10 cellular contexts compared by ENCODE assay signal in genomic region chr10:102310356-102311024, GRCh38.
DNase-seq lines count a peak whose midpoint lies in the region; ATAC-seq and TF ChIP-seq lines count a peak whose summit lies in the region.
"Had no signal": no experiment of that assay in that cellular context is flagged by ENCODE, and none has a peak within 500 bp of the region (broad histone marks: within the 10 kb centered on the region; RNA-seq: fewer than 3 reads in every experiment).

No MANE protein-coding gene starts in this region.

- no peak overlapping the region for H2AFZ ChIP-seq in GM23338

- H3K9me3 Mint-ChIP-seq in GM23338: no peaks in the 10 kb centered on the region

- no peak overlapping the region for H3K4me3 ChIP-seq in GM23338
- H3K4me3 ChIP-seq in ascending aorta: no peak overlapping the region

- H3K27ac Mint-ChIP-seq in GM23338: no peak overlapping the region

- H3K36me3 ChIP-seq in GM23338 (ENCODE audit: insufficient read depth) (no peaks in the 10 kb centered on the region), ascending aorta (peaks cover 0 to 4% of the 10 kb centered on the region in 2 donors)

- no peaks in the 10 kb centered on the region for H3F3A ChIP-seq in GM23338 (replicated peaks; ENCODE audit: low read depth)

- intact Hi-C loops in left ventricle myocardium superior (cut with micrococcal nuclease) (no loop called here), ascending aorta (cut with DNase I) (no loop called here)

- H3K4me1 ChIP-seq in GM23338 (ENCODE audit: insufficient read depth): 0 out of 2 replicates have a peak, but pooled peaks cover 4% of the 10 kb centered on the region
- peaks cover 0 to 10% of the 10 kb centered on the region in 2 donors for H3K4me1 ChIP-seq in ascending aorta

- peaks cover 17% of the 10 kb centered on the region; the same call in 2 of the 3 replicates for H3K4me1 Mint-ChIP-seq in GM23338

- peaks cover 29% of the 10 kb centered on the region for H4K20me1 ChIP-seq in GM23338 (replicated peaks; ENCODE audit: insufficient read depth)

- no peak overlapping the region for H3K4me2 ChIP-seq in GM23338

- H3K79me2 ChIP-seq in GM23338 (replicated peaks; ENCODE audit: insufficient read depth): no peaks in the 10 kb centered on the region; the same call in 1 of the 2 replicates

- H3K27me3 Mint-ChIP-seq in GM23338 (ENCODE audit: insufficient read depth, low read depth, poor library complexity): peaks cover 2% of the 10 kb centered on the region

- H3K27ac ChIP-seq in GM23338 (ENCODE audit: low read depth) (no peak overlapping the region), ascending aorta (no peak overlapping the region)

- peak; percentile 64 for ATAC-seq in GM23338
- ATAC-seq in left ventricle myocardium superior: peak; percentile 28
- no peak for ATAC-seq in HG02642 (IDR thresholded peaks at IDR 0.05; ENCODE audit: poor library complexity, unreplicated experiment)
- ATAC-seq: activated CD4-positive, CD25-positive, alpha-beta regulatory T cell treated with anti-CD3 and anti-CD28 coated beads, Interleukin-2, amount 50 U/mL, for 24 hours had no signal

- H3K27me3 ChIP-seq in GM23338 (ENCODE audit: insufficient read depth): no peaks in the 10 kb centered on the region
- no peaks in the 10 kb centered on the region for H3K27me3 ChIP-seq in ascending aorta

- TF ChIP-seq CTCF in GM23338 (conservative IDR thresholded peaks at IDR 0.05; ENCODE audit: low read depth in 2 of 2) (no peak), ascending aorta (IDR thresholded peaks at IDR 0.05) (no peak)

- peaks cover 3% of the 10 kb centered on the region; the same call in 1 of the 3 replicates for H3K36me3 Mint-ChIP-seq in GM23338 (ENCODE audit: low read depth)

- no peaks in the 10 kb centered on the region for H3K9me2 ChIP-seq in GM23338 (ENCODE audit: insufficient read depth)

- H3K4me3 Mint-ChIP-seq in GM23338: no peak overlapping the region

- DNase-seq in GM23338 (ENCODE audit: low spot score) (peak; percentile 11), amniotic stem cell (lab: John Stamatoyannopoulos, UW) (peak; percentile 55), left ventricle myocardium superior (no peak), retina (peak; percentile 63), ascending aorta (ENCODE audit: low spot score in 2 of 2) (no peak), inferior parietal cortex (ENCODE audit: extremely low spot score) (no peak)
- DNase-seq in activated CD4-positive, CD25-positive, alpha-beta regulatory T cell treated with anti-CD3 and anti-CD28 coated beads, Interleukin-2, amount 50 U/mL, for 72 hours: no peak
- DNase-seq: DND-41 had no signal

- no peaks in the 10 kb centered on the region for H3K9me3 ChIP-seq in ascending aorta

TF ChIP-seq in GM23338, 12 proteins besides CTCF, POLR2A, EP300 and RAD21:
- TF ChIP-seq ZNF331 (CRISPR knock-in tag; IDR thresholded peaks at IDR 0.05; ENCODE audit: low read depth) (no peak), CREB1 (CRISPR knock-in tag; IDR thresholded peaks at IDR 0.05; ENCODE audit: low read depth) (no peak), REST (IDR thresholded peaks at IDR 0.05; ENCODE audit: unreplicated experiment) (no peak), NANOG (IDR thresholded peaks at IDR 0.05; ENCODE audit: borderline replicate concordance) (no peak), EZH2 (IDR thresholded peaks at IDR 0.05; ENCODE audit: low read depth, unreplicated experiment) (no peak), JUNB (IDR thresholded peaks at IDR 0.05; ENCODE audit: unreplicated experiment) (no peak), STAT1 (IDR thresholded peaks at IDR 0.05; ENCODE audit: unreplicated experiment) (no peak), POLR2AphosphoS5 (IDR thresholded peaks at IDR 0.05; ENCODE audit: low read depth) (no peak), ETS1 (IDR thresholded peaks at IDR 0.05) (no peak), EZH2phosphoT487 (IDR thresholded peaks at IDR 0.05; ENCODE audit: unreplicated experiment) (no peak)

Comparison
In these comparisons a context has a peak if more than half of its experiments do, and no peak if none do; other contexts are left out.
1. DNase-seq: peak in GM23338 (single experiment), amniotic stem cell (single experiment) and retina (single experiment); none in left ventricle myocardium superior (single experiment), ascending aorta (0 of 2), inferior parietal cortex (single experiment) and activated CD4-positive, CD25-positive, alpha-beta regulatory T cell treated with anti-CD3 and anti-CD28 coated beads, Interleukin-2, amount 50 U/mL, for 72 hours (single experiment).